7 cellular contexts compared by ENCODE assay signal in genomic region chr2:170770304-170771048, GRCh38. TPM values are rescaled to one million over a fixed set of nuclear protein-coding genes. Genes with fewer than 3 reads are reported as not detected.
DNase-seq lines count a peak whose midpoint lies in the region; ATAC-seq and TF ChIP-seq lines count a peak whose summit lies in the region.

A gene with protein sequence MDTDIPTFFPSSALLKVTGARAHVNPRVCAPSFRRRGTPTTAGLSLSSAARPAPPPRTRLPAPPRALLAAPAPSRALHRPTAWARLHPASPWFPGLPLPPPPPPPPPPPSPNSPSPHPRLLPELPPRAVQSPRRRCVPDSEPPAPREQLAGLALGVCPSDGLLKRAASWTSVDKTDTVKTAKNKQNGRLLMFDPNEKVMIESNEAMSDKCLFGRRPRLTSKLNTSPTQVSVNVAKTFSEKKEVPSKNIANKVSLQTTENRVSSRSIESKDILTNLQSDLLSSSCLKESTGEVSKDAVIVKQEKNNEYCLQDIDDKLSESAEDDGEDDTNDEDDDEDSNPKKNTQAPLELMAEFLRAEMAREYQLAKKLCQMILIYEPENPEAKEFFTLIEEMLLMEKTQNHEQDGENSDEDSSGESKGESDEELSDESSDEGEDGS (plus strand): TSS chr2:170770378. CDS start chr2:170770682, 304 bp downstream.

- peak within 1 kb of the TSS; percentile 69 for H3K4me3 ChIP-seq in kidney epithelial cell (ENCODE audit: low read depth, low read length)

- peak; percentile 19 for TF ChIP-seq CTCF in kidney epithelial cell (IDR thresholded peaks at IDR 0.05; ENCODE audit: insufficient read depth, low read length, poor library complexity, severe bottlenecking)

- H3K27me3 ChIP-seq in kidney epithelial cell (ENCODE audit: control insufficient read depth, insufficient read depth, low read length): peaks cover 4% of the 10 kb centered on the region

- no peaks in the 10 kb centered on the region for H3K36me3 ChIP-seq in kidney epithelial cell (ENCODE audit: control insufficient read depth, insufficient read depth, low read length)

- ATAC-seq in GM18858 (IDR thresholded peaks at IDR 0.05; ENCODE audit: unreplicated experiment) (peak; percentile 41), HG03045 (IDR thresholded peaks at IDR 0.05; ENCODE audit: unreplicated experiment) (peak; percentile 87)

- peak; percentile 88 for DNase-seq in NCI-H2171 treated with DMSO at 0.1 percent for 48 hours (lab: John Stamatoyannopoulos, UW)
- peak; percentile 19 for DNase-seq in activated CD4-positive, CD25-positive, alpha-beta regulatory T cell treated with anti-CD3 and anti-CD28 coated beads, Interleukin-2, amount 50 U/mL, for 16 hours (ENCODE audit: low read depth, low spot score)
- DNase-seq in cerebellar cortex (ENCODE audit: low spot score): peak; percentile 62
- peak; percentile 41 for DNase-seq in kidney epithelial cell (ENCODE audit: low read depth)
- peak; percentile 79 for DNase-seq in stimulated activated CD4-positive, alpha-beta T cell treated with anti-CD3 and anti-CD28 coated beads, Interleukin-15, amount 100 ng/mL, for 24 hours

RNA-seq across cellular contexts. Expression of the gene that starts here (rescaled TPM):
- 0.50 and 0.89 TPM in 2 replicates for total RNA-seq in kidney epithelial cell

Comparison
In these comparisons a context has a peak if more than half of its experiments do, and no peak if none do; other contexts are left out.
1. Peak in every context shown above with its lines: DNase-seq, ATAC-seq and H3K4me3 ChIP-seq.
2. Peak in DNase-seq and H3K4me3 ChIP-seq in kidney epithelial cell; RNA of the gene not detected or under 1 TPM.
3. DNase-seq: peak in every context shown above with its lines; median percentile 88 in NCI-H2171 treated with DMSO at 0.1 percent for 48 hours; 79 in stimulated activated CD4-positive, alpha-beta T cell treated with anti-CD3 and anti-CD28 coated beads, Interleukin-15, amount 100 ng/mL, for 24 hours; 62 in cerebellar cortex; 41 in kidney epithelial cell; 19 in activated CD4-positive, CD25-positive, alpha-beta regulatory T cell treated with anti-CD3 and anti-CD28 coated beads, Interleukin-2, amount 50 U/mL, for 16 hours.